Comparison of ENCODE assay signal across 39 cellular contexts in the genomic region with DNA sequence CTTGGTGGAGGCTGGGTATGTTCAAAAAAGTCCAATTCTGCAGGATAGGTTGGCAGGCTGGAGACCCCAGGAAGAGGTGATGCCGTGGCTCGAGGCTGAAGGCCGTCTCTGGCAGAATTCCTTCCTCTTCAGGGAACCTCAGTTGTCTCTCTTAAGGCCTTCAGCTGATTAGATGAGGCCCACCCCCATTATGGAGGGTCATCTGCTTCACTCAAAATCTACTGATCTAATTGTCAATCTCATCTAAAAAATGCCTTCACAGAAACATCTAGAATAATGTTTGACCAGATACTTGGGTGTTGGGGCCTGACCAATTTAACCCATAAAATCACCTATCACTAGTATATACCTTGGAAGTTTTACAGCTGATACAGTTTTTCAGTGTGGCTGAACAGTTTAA. TPM values are rescaled to one million over a fixed set of nuclear protein-coding genes. Genes with fewer than 3 reads are reported as not detected.
"Had no signal": no experiment of that assay in that cellular context is flagged by ENCODE, and none has a peak within 500 bp of the region (broad histone marks: within the 10 kb centered on the region; RNA-seq: fewer than 3 reads in every experiment).

No MANE protein-coding gene starts in this region.

- DNase-seq: activated B cell treated with CpG ODN at 0.5 μM for 24 hours; activated CD4-positive, alpha-beta memory T cell treated with anti-CD3 and anti-CD28 coated beads for 36 hours; activated CD4-positive, alpha-beta T cell treated with anti-CD3 and anti-CD28 coated beads for 4 hours; activated CD4-positive, alpha-beta T cell treated with anti-CD3 and anti-CD28 coated beads, Interleukin-2, amount 10 ng/mL, durations not matched to agents 24 days and 14 days; activated CD4-positive, alpha-beta T cell treated with anti-CD3 and anti-CD28 coated beads, Interleukin-2, amount 50 U/mL, for 1 hour; activated CD4-positive, alpha-beta T cell treated with anti-CD3 and anti-CD28 coated beads, Interleukin-2, amount 50 U/mL, for 4 hours; activated CD4-positive, CD25-positive, alpha-beta regulatory T cell treated with anti-CD3 and anti-CD28 coated beads, Interleukin-2, amount 50 U/mL, for 72 hours; activated CD8-positive, alpha-beta memory T cell treated with anti-CD3 and anti-CD28 coated beads, Interleukin-2, amount 50 U/mL, for 4 hours; activated CD8-positive, alpha-beta T cell treated with anti-CD3 and anti-CD28 coated beads for 36 hours; activated effector memory CD4-positive, alpha-beta T cell treated with anti-CD3 and anti-CD28 coated beads, Interleukin-2, amount 50 U/mL, for 16 hours; activated gamma-delta T cell treated with Interleukin-2 at 50 U/mL for 16 hours; activated naive CD4-positive, alpha-beta T cell; activated naive CD4-positive, alpha-beta T cell treated with anti-CD3 and anti-CD28 coated beads for 36 hours; activated naive CD4-positive, alpha-beta T cell treated with anti-CD3 and anti-CD28 coated beads, Interleukin-2, amount 50 U/mL, for 16 hours; activated naive CD8-positive, alpha-beta T cell treated with anti-CD3 and anti-CD28 coated beads for 36 hours; activated T-cell treated with anti-CD3 and anti-CD28 coated beads for 4 hours; activated T-cell treated with anti-CD3 and anti-CD28 coated beads, Interleukin-2, amount 50 U/mL, for 1 hour; activated T-cell treated with anti-CD3 and anti-CD28 coated beads, Interleukin-2, amount 50 U/mL, for 4 hours; activated T-cell treated with anti-CD3 and anti-CD28 coated beads, Interleukin-2, amount 50 U/mL, for 72 hours; adrenal gland; amniotic stem cell; aorta; body of pancreas; brain microvascular endothelial cell; central memory CD4-positive, alpha-beta T cell; T-helper 1 cell; T-helper 2 cell; T-helper 9 cell had no signal

- ATAC-seq: activated CD8-positive, alpha-beta T cell treated with anti-CD3 and anti-CD28 coated beads for 36 hours; activated naive CD4-positive, alpha-beta T cell treated with anti-CD3 and anti-CD28 coated beads, Interleukin-2, amount 50 U/mL, for 72 hours; activated T-cell treated with anti-CD3 and anti-CD28 coated beads, Interleukin-2, amount 50 U/mL, for 4 hours; activated T-cell treated with anti-CD3 and anti-CD28 coated beads, Interleukin-2, amount 50 U/mL, for 72 hours; activated T-helper 17 cell treated with anti-CD3 and anti-CD28 coated beads, Interleukin-2, amount 50 U/mL, for 72 hours; body of pancreas had no signal

- H3K36me3 ChIP-seq: adrenal gland, brain microvascular endothelial cell, breast epithelium had no signal

- H3K4me1 ChIP-seq: adrenal gland, body of pancreas, breast epithelium had no signal

- H3K4me1 Mint-ChIP-seq: activated CD4-positive, alpha-beta T cell treated with anti-CD3 and anti-CD28 coated beads, Interleukin-2, amount 10 ng/mL, durations not matched to agents 24 days and 14 days; activated naive CD8-positive, alpha-beta T cell treated with anti-CD3 and anti-CD28 coated beads for 36 hours; activated T-helper 17 cell treated with anti-CD3 and anti-CD28 coated beads, Interleukin-2, amount 50 U/mL, for 72 hours had no signal

- H3K36me3 Mint-ChIP-seq: activated CD4-positive, alpha-beta memory T cell treated with anti-CD3 and anti-CD28 coated beads for 36 hours had no signal

- H3K27ac Mint-ChIP-seq: activated B cell treated with CpG ODN at 0.5 μM for 24 hours; activated CD4-positive, alpha-beta memory T cell treated with anti-CD3 and anti-CD28 coated beads for 36 hours; activated CD4-positive, alpha-beta T cell treated with anti-CD3 and anti-CD28 coated beads, Interleukin-2, amount 10 ng/mL, durations not matched to agents 24 days and 14 days; activated CD8-positive, alpha-beta T cell treated with anti-CD3 and anti-CD28 coated beads for 36 hours; activated naive CD4-positive, alpha-beta T cell treated with anti-CD3 and anti-CD28 coated beads for 36 hours; activated naive CD4-positive, alpha-beta T cell treated with anti-CD3 and anti-CD28 coated beads, Interleukin-2, amount 50 U/mL, for 72 hours; activated naive CD8-positive, alpha-beta T cell treated with anti-CD3 and anti-CD28 coated beads for 36 hours; activated T-cell treated with anti-CD3 and anti-CD28 coated beads, Interleukin-2, amount 50 U/mL, for 72 hours; activated T-helper 1 cell treated with anti-CD3 and anti-CD28 coated beads, Interleukin-12 subunit alpha, Interleukin-12 subunit beta, Interleukin-2, Interleukin-4 antibody, amounts not matched to agents 30 ng/mL and 10 ng/mL and 1 ng/mL, durations not matched to agents 14 hours and 24 hours and 36 hours; activated T-helper 17 cell treated with anti-CD3 and anti-CD28 coated beads, Interleukin-2, amount 50 U/mL, for 72 hours; T-helper 1 cell treated with Interleukin-12 subunit alpha and Interleukin-12 subunit beta and Interleukin-4 antibody, amounts not matched to agents 30 μg/mL and 1 μg/mL, for 36 hours; T-helper 2 cell treated with Interferon-gamma antibody and Interleukin-4, amounts not matched to agents 5 μg/mL and 100 μg/mL, for 36 hours had no signal

- H3K9me3 Mint-ChIP-seq: activated CD8-positive, alpha-beta T cell treated with anti-CD3 and anti-CD28 coated beads for 36 hours; activated T-cell treated with anti-CD3 and anti-CD28 coated beads, Interleukin-2, amount 50 U/mL, for 72 hours; activated T-helper 1 cell treated with anti-CD3 and anti-CD28 coated beads, Interleukin-12 subunit alpha, Interleukin-12 subunit beta, Interleukin-2, Interleukin-4 antibody, amounts not matched to agents 30 ng/mL and 10 ng/mL and 1 ng/mL, durations not matched to agents 14 hours and 24 hours and 36 hours; activated T-helper 17 cell treated with anti-CD3 and anti-CD28 coated beads, Interleukin-2, amount 50 U/mL, for 72 hours; T-helper 2 cell treated with Interferon-gamma antibody and Interleukin-4, amounts not matched to agents 5 μg/mL and 100 μg/mL, for 36 hours had no signal

- H3K9me3 ChIP-seq: adrenal gland, body of pancreas had no signal

- H3K4me3 ChIP-seq: adrenal gland, body of pancreas, breast epithelium had no signal

- H3K27ac ChIP-seq: adrenal gland, body of pancreas, brain microvascular endothelial cell, breast epithelium, VCaP had no signal

- H3K4me3 Mint-ChIP-seq: activated B cell treated with CpG ODN at 0.5 μM for 24 hours; activated CD4-positive, alpha-beta memory T cell treated with anti-CD3 and anti-CD28 coated beads for 36 hours; activated CD4-positive, alpha-beta T cell treated with anti-CD3 and anti-CD28 coated beads, Interleukin-2, amount 10 ng/mL, durations not matched to agents 24 days and 14 days; activated CD8-positive, alpha-beta T cell treated with anti-CD3 and anti-CD28 coated beads for 36 hours; activated naive CD4-positive, alpha-beta T cell treated with anti-CD3 and anti-CD28 coated beads for 36 hours; activated naive CD8-positive, alpha-beta T cell treated with anti-CD3 and anti-CD28 coated beads for 36 hours; activated T-cell treated with anti-CD3 and anti-CD28 coated beads, Interleukin-2, amount 50 U/mL, for 4 hours; activated T-cell treated with anti-CD3 and anti-CD28 coated beads, Interleukin-2, amount 50 U/mL, for 72 hours; activated T-helper 1 cell treated with anti-CD3 and anti-CD28 coated beads, Interleukin-12 subunit alpha, Interleukin-12 subunit beta, Interleukin-2, Interleukin-4 antibody, amounts not matched to agents 30 ng/mL and 10 ng/mL and 1 ng/mL, durations not matched to agents 14 hours and 24 hours and 36 hours; activated T-helper 17 cell treated with anti-CD3 and anti-CD28 coated beads, Interleukin-2, amount 50 U/mL, for 72 hours; T-helper 1 cell treated with Interleukin-12 subunit alpha and Interleukin-12 subunit beta and Interleukin-4 antibody, amounts not matched to agents 30 μg/mL and 1 μg/mL, for 36 hours; T-helper 2 cell treated with Interferon-gamma antibody and Interleukin-4, amounts not matched to agents 5 μg/mL and 100 μg/mL, for 36 hours had no signal

RNA-seq across cellular contexts. Expression of a gene that starts 33.0 kb away (rescaled TPM):
- total RNA-seq: activated B cell treated with CpG ODN at 0.5 μM for 24 hours; activated CD4-positive, alpha-beta memory T cell treated with anti-CD3 and anti-CD28 coated beads for 36 hours; activated CD4-positive, alpha-beta T cell treated with anti-CD3 and anti-CD28 coated beads, Interleukin-2, amount 10 ng/mL, durations not matched to agents 24 days and 14 days; activated CD8-positive, alpha-beta memory T cell treated with anti-CD3 and anti-CD28 coated beads for 36 hours; activated CD8-positive, alpha-beta T cell treated with anti-CD3 and anti-CD28 coated beads for 36 hours; activated naive CD4-positive, alpha-beta T cell treated with anti-CD3 and anti-CD28 coated beads for 36 hours; activated naive CD4-positive, alpha-beta T cell treated with anti-CD3 and anti-CD28 coated beads, Interleukin-2, amount 50 U/mL, for 72 hours; activated naive CD8-positive, alpha-beta T cell treated with anti-CD3 and anti-CD28 coated beads for 36 hours; activated T-cell treated with anti-CD3 and anti-CD28 coated beads, Interleukin-2, amount 50 U/mL, for 4 hours; activated T-cell treated with anti-CD3 and anti-CD28 coated beads, Interleukin-2, amount 50 U/mL, for 72 hours; activated T-helper 1 cell treated with anti-CD3 and anti-CD28 coated beads, Interleukin-12 subunit alpha, Interleukin-12 subunit beta, Interleukin-2, Interleukin-4 antibody, amounts not matched to agents 30 ng/mL and 10 ng/mL and 1 ng/mL, durations not matched to agents 14 hours and 24 hours and 36 hours; activated T-helper 17 cell treated with anti-CD3 and anti-CD28 coated beads, Interleukin-2, amount 50 U/mL, for 72 hours; adrenal gland; aorta; astrocyte; body of pancreas; breast epithelium; cardiac septum; cerebellum had no signal
